In the genomic region with DNA sequence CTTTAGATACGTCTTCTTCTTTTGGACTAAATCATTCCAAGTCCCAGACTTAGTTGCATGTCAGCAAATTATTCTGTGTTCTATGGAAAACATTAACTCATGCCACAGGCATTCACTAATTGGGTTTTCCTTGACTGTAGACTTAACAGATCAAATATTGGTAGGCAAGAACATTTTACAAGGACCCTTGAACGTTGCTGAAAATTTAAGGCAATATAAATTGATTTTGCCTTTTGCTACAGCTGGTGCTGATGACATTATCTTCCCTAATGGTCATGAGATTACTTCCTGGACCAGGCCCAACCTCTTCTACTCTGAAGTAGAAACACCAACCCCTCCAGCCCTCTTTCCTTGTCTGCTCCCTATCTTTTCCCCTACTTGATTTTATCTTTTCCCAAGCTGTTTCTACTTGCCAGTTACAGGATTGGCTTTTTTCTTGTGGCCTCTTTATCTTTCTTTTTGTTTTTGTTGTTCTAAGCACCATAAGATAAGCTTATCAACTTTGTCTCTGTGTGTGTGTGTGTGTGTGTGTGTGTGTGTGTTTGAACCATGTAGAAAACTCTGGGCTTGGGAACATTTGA, we compare ENCODE assay signal across 18 cellular contexts.
DNase-seq lines count a peak whose midpoint lies in the region; ATAC-seq, FAIRE-seq and TF ChIP-seq lines count a peak whose summit lies in the region.
"Had no signal": no experiment of that assay in that cellular context is flagged by ENCODE, and none has a peak within 500 bp of the region (broad histone marks: within the 10 kb centered on the region; RNA-seq: fewer than 3 reads in every experiment).

No MANE protein-coding gene starts in this region.

- FAIRE-seq in HepG2 (lab: Jason Lieb, UNC): no peak
- FAIRE-seq: H1, HTR-8/SVneo, small intestine had no signal

- dilution Hi-C loops in IMR-90 (cut with HindIII; ENCODE audit: low sequenced_read_pairs, unreplicated experiment): no loop called here

- H2BK20ac ChIP-seq in IMR-90 (ENCODE audit: low read depth, low read length): no peak overlapping the region

- TF ChIP-seq CTCF in IMR-90 (conservative IDR thresholded peaks at IDR 0.05; ENCODE audit: low read depth, low read length) (no peak), brain microvascular endothelial cell (IDR thresholded peaks at IDR 0.05; ENCODE audit: low read depth, low read length, missing control alignments) (no peak), HepG2 (CRISPR knock-in tag; IDR thresholded peaks at IDR 0.05) (no peak), GM13976 (IDR thresholded peaks at IDR 0.05; ENCODE audit: borderline replicate concordance, control extremely low read depth, extremely low read depth, insufficient read depth, missing control alignments) (no peak)

- H3K79me2 ChIP-seq in HepG2 (ENCODE audit: insufficient read depth, low read length): no peaks in the 10 kb centered on the region

- no peak overlapping the region for H4K5ac ChIP-seq in IMR-90 (ENCODE audit: low read depth, low read length)

- no peak overlapping the region for H2AK9ac ChIP-seq in IMR-90 (replicated peaks; ENCODE audit: low read depth, low read length, poor library complexity)

- H3K36me3 ChIP-seq in IMR-90 (ENCODE audit: control insufficient read depth, insufficient read depth, low read length) (no peaks in the 10 kb centered on the region), brain microvascular endothelial cell (replicated peaks) (no peaks in the 10 kb centered on the region), HepG2 (replicated peaks in 1 of 2; ENCODE audit: control insufficient read depth in 1 of 2, insufficient read depth in 2 of 2, low read length in 2 of 2) (peaks cover 0 to 1% of the 10 kb centered on the region in 2 experiments; a peak in 1 of 5 replicates)
- H3K36me3 ChIP-seq: neutrophil, SJCRH30 had no signal

- H3K4ac ChIP-seq in IMR-90 (ENCODE audit: low read depth, low read length): no peak overlapping the region

- no CpG with 5 or more reads among the region's 2 CpGs for WGBS in IMR-90 (ENCODE audit: extremely low coverage in 2 of 2, insufficient read length in 1 of 2), 2 experiments
- WGBS in HepG2 (ENCODE audit: low lambda C conversion rate): 76% methylated on average over 2 of the region's 2 CpGs

- no peak overlapping the region for H2BK15ac ChIP-seq in IMR-90 (ENCODE audit: low read depth, low read length)

- no peak overlapping the region for H4K8ac ChIP-seq in IMR-90 (ENCODE audit: low read depth in 2 of 2, low read length in 2 of 2)

- no peak for ATAC-seq in IMR-90 (ENCODE audit: low read depth)
- ATAC-seq in HepG2: no peak
- ATAC-seq in GM19455 (IDR thresholded peaks at IDR 0.05; ENCODE audit: unreplicated experiment): no peak
- ATAC-seq: stimulated activated naive B cell treated with anti-CD40 and anti-IgM and Interleukin-4, amounts not matched to agents 10 μg/mL and 1 μg/mL and 100 μg/mL, for 72 hours had no signal

- no peak for TF ChIP-seq EP300 in HepG2 (IDR thresholded peaks at IDR 0.05; ENCODE audit: low read depth in 2 of 2, low read length in 2 of 2)
- no peak for TF ChIP-seq EP300 in HepG2 (CRISPR knock-in tag; IDR thresholded peaks at IDR 0.05; ENCODE audit: borderline replicate concordance)

- no peaks in the 10 kb centered on the region for H3K27me3 ChIP-seq in IMR-90 (ENCODE audit: control insufficient read depth, insufficient read depth, low read length)
- H3K27me3 ChIP-seq in brain microvascular endothelial cell (replicated peaks): no peaks in the 10 kb centered on the region
- no peaks in the 10 kb centered on the region for H3K27me3 ChIP-seq in HepG2 (ENCODE audit: control insufficient read depth in 1 of 2, insufficient read depth in 2 of 2, low read length in 2 of 2)
- H3K27me3 ChIP-seq: neutrophil, SJCRH30 had no signal

- H3K79me1 ChIP-seq in IMR-90 (ENCODE audit: low read depth in 1 of 2, low read length in 2 of 2): no peaks in the 10 kb centered on the region

- TF ChIP-seq POLR2A in IMR-90 (IDR thresholded peaks at IDR 0.05; ENCODE audit: low read depth, low read length) (no peak), HepG2 (IDR thresholded peaks at IDR 0.05; ENCODE audit: insufficient read depth in 1 of 2, low read depth in 2 of 2, low read length in 2 of 2) (no peak)

- BruUV-seq in IMR-90 (replicated peaks; lab: Mats Ljungman, UMichigan) (no TSS peak), HepG2 (replicated peaks; lab: Mats Ljungman, UMichigan) (no TSS peak)

- POLR2A ChIA-PET in IMR-90 (lab: Charles Lee; ENCODE audit: unreplicated experiment) (interaction anchor here (0.5 to 0.6 kb wide), 2 partner anchors 10 to 518 kb away, joined by 3 to 5 read pairs; no protein-coding TSS in a partner anchor), HepG2 (lab: Yijun Ruan, JAX) (no interaction called here)

- no peak overlapping the region for H4K91ac ChIP-seq in IMR-90 (ENCODE audit: insufficient read depth, low read depth, low read length)

- H3K4me2 ChIP-seq in IMR-90 (ENCODE audit: low read depth, low read length) (no peak overlapping the region), HepG2 (ENCODE audit: low read depth, low read length) (no peak overlapping the region)

- no peak overlapping the region for H2BK5ac ChIP-seq in IMR-90 (ENCODE audit: low read depth, low read length, poor library complexity, severe bottlenecking)

- no peak overlapping the region for H3K14ac ChIP-seq in IMR-90 (replicated peaks; ENCODE audit: low read depth, low read length)

- intact Hi-C loops in IMR-90 (cut with micrococcal nuclease): no loop called here
- intact Hi-C loops in HepG2 (cut with micrococcal nuclease; ENCODE audit: unreplicated experiment): no loop called here

- H2AK5ac ChIP-seq in IMR-90 (ENCODE audit: low read depth, low read length): no peak overlapping the region

- CTCF ChIA-PET in IMR-90 (lab: Yijun Ruan, JAX): interaction anchor here (0.6 kb wide), 1 partner anchor 29 kb away, joined by 4 read pairs; no protein-coding TSS in a partner anchor
- CTCF ChIA-PET in HepG2 (lab: Yijun Ruan, JAX; ENCODE audit: low intra/inter-chr PET ratio, low total read pairs): no interaction called here

- H3K23ac ChIP-seq in IMR-90 (ENCODE audit: low read depth, low read length): no peak overlapping the region

- H3K18ac ChIP-seq in IMR-90 (ENCODE audit: low read depth, low read length): no peak overlapping the region

- H3K9me3 ChIP-seq in IMR-90 (ENCODE audit: control insufficient read depth, insufficient read depth, low read length): no peaks in the 10 kb centered on the region
- H3K9me3 ChIP-seq in HepG2 (ENCODE audit: low read length): peaks cover 8% of the 10 kb centered on the region; the same call in 1 of the 2 replicates
- H3K9me3 ChIP-seq: SJCRH30 had no signal

- H3K27ac ChIP-seq in IMR-90 (ENCODE audit: insufficient read depth, low read length) (no peak overlapping the region), brain microvascular endothelial cell (no peak overlapping the region), HepG2 (ENCODE audit: extremely low read length, insufficient read depth, low read length) (no peak overlapping the region)
- H3K27ac ChIP-seq: neutrophil, SJCRH30 had no signal

- in situ Hi-C loops in IMR-90 (cut with MboI; ENCODE audit: low sequenced_read_pairs): no loop called here
- in situ Hi-C loops in brain microvascular endothelial cell (cut with HindIII; ENCODE audit: low pct_ligation_motif_present, low sequenced_read_pairs): no loop called here
- in situ Hi-C loops in HepG2 (cut with HindIII; ENCODE audit: extremely low pct_ligation_motif_present, low pct_unique_long_range_greater_than_20kb): no loop called here
- in situ Hi-C loops in GM13976 (cut with MboI; ENCODE audit: low sequenced_read_pairs, unreplicated experiment): no loop called here

- H3K9ac ChIP-seq in IMR-90 (ENCODE audit: low read depth, low read length) (no peak overlapping the region), HepG2 (ENCODE audit: insufficient read depth, low read depth, low read length) (no peak overlapping the region)

- no peak overlapping the region for H3K4me3 ChIP-seq in IMR-90 (ENCODE audit: insufficient read depth, low read depth, low read length)
- H3K4me3 ChIP-seq in brain microvascular endothelial cell (ENCODE audit: low read depth, low read length): no peak overlapping the region
- no peak overlapping the region for H3K4me3 ChIP-seq in HepG2 (replicated peaks in 1 of 3; ENCODE audit: insufficient read depth in 1 of 3, low read depth in 2 of 3, low read length in 3 of 3)
- H3K4me3 ChIP-seq: SJCRH30 had no signal

- H2AFZ ChIP-seq in IMR-90 (replicated peaks; ENCODE audit: low read length, poor library complexity) (no peak overlapping the region), HepG2 (ENCODE audit: low read length) (no peak overlapping the region)

- no peak overlapping the region for H2BK120ac ChIP-seq in IMR-90 (ENCODE audit: low read depth, low read length)

- no peaks in the 10 kb centered on the region for H3K9me1 ChIP-seq in IMR-90 (ENCODE audit: insufficient read depth, low read length)

- peak; percentile 19 for DNase-seq in AG20443 (ENCODE audit: low spot score)
- peak; percentile 20 for DNase-seq in IMR-90
- peak; percentile 28 for DNase-seq in brain microvascular endothelial cell
- DNase-seq in HepG2 (ENCODE audit: low spot score): no peak
- DNase-seq in GM13976 (ENCODE audit: low spot score): no peak
- no peak for DNase-seq in NCI-H187 (lab: John Stamatoyannopoulos, UW)
- DNase-seq in CD1c-positive myeloid dendritic cell (ENCODE audit: extremely low spot score): no peak
- DNase-seq: activated CD4-positive, alpha-beta memory T cell treated with anti-CD3 and anti-CD28 coated beads for 36 hours; AML-193; amniotic stem cell; DMS 273 treated with DMSO at 0.1 percent for 48 hours; SJCRH30; small intestine; stimulated activated naive B cell treated with anti-CD40 and anti-IgM and Interleukin-4, amounts not matched to agents 10 μg/mL and 1 μg/mL and 100 μg/mL, for 72 hours had no signal

- H3K56ac ChIP-seq in IMR-90 (ENCODE audit: extremely low read depth, insufficient read depth, low read length): no peak overlapping the region

- TF ChIP-seq RAD21 in IMR-90 (IDR thresholded peaks at IDR 0.05; ENCODE audit: low read length): no peak
- TF ChIP-seq RAD21 in HepG2 (CRISPR knock-in tag; IDR thresholded peaks at IDR 0.05): no peak

- no peaks in the 10 kb centered on the region for H3K4me1 ChIP-seq in IMR-90 (ENCODE audit: control insufficient read depth, insufficient read depth, low read length)
- H3K4me1 ChIP-seq in HepG2 (ENCODE audit: insufficient read depth, low read length): peaks cover 12% of the 10 kb centered on the region
- H3K4me1 ChIP-seq: SJCRH30 had no signal

- H4K20me1 ChIP-seq in IMR-90 (ENCODE audit: insufficient read depth, low read length) (no peaks in the 10 kb centered on the region), HepG2 (ENCODE audit: insufficient read depth, low read length) (no peaks in the 10 kb centered on the region)

TF ChIP-seq in IMR-90, 13 proteins besides CTCF, POLR2A, EP300 and RAD21 (continues in another document):
- TF ChIP-seq CHD1 (IDR thresholded peaks at IDR 0.05; ENCODE audit: low read depth, low read length) (no peak), RFX5 (IDR thresholded peaks at IDR 0.05; ENCODE audit: low read depth, low read length) (no peak), BHLHE40 (IDR thresholded peaks at IDR 0.05; ENCODE audit: low read depth, low read length) (no peak)

TF ChIP-seq in HepG2, 621 proteins besides CTCF, POLR2A, EP300 and RAD21 (continues in another document):
- TF ChIP-seq STAT5B (CRISPR knock-in tag; IDR thresholded peaks at IDR 0.05) (no peak), ZNF510 (CRISPR knock-in tag; IDR thresholded peaks at IDR 0.05; ENCODE audit: low read depth) (no peak), MAFF (IDR thresholded peaks at IDR 0.05; ENCODE audit: low read depth, low read length) (peak; percentile 39), RELA (CRISPR knock-in tag; IDR thresholded peaks at IDR 0.05) (no peak)

Comparison
In these comparisons a context has a peak if more than half of its experiments do, and no peak if none do; other contexts are left out.
1. DNase-seq: peak in AG20443 (single experiment), IMR-90 (single experiment) and brain microvascular endothelial cell (single experiment); none in HepG2 (single experiment), GM13976 (single experiment), NCI-H187 (0 of 2) and CD1c-positive myeloid dendritic cell (single experiment).